Comparison of ENCODE assay signal across 23 cellular contexts in genomic region chr12:15693233-15693911, GRCh38.
DNase-seq lines count a peak whose midpoint lies in the region; ATAC-seq, FAIRE-seq and TF ChIP-seq lines count a peak whose summit lies in the region.
"Had no signal": no experiment of that assay in that cellular context is flagged by ENCODE, and none has a peak within 500 bp of the region (broad histone marks: within the 10 kb centered on the region; RNA-seq: fewer than 3 reads in every experiment).

No MANE protein-coding gene starts in this region.

- no TSS peak for BruUV-seq in GM12878 (replicated peaks; lab: Mats Ljungman, UMichigan)

- SMC1A ChIA-PET in GM12878 (lab: Charles Lee; ENCODE audit: uncharacterized antibody, unreplicated experiment), result interaction anchor here (0.7 to 8.3 kb wide), 10 partner anchors 9 to 83 kb away, joined by 3 to 89 read pairs (median 4); no protein-coding TSS in a partner anchor

- H3K27ac ChIP-seq in GM12878 (ENCODE audit: control insufficient read depth, insufficient read depth) (no peak overlapping the region), hepatocyte (peak overlapping the region; percentile 28), tibial artery (peak overlapping the region; percentile 58 to 75), Karpas-422 (ENCODE audit: low read length) (no peak overlapping the region)
- H3K27ac ChIP-seq: neural progenitor cell, right lobe of liver had no signal

- H2AFZ ChIP-seq in GM12878 (ENCODE audit: control insufficient read depth, low read depth, low read length) (no peak overlapping the region), hepatocyte (no peak overlapping the region), Karpas-422 (ENCODE audit: low read length) (no peak overlapping the region)
- H2AFZ ChIP-seq: neural progenitor cell had no signal

- no peak for FAIRE-seq in GM12878 (lab: Jason Lieb, UNC)
- FAIRE-seq: GM12891 had no signal

- H3K9me3 ChIP-seq in GM12878 (replicated peaks; ENCODE audit: control insufficient read depth, insufficient read depth, low read length), result no peaks in the 10 kb centered on the region; the same call in 2 of the 3 replicates
- no peaks in the 10 kb centered on the region for H3K9me3 ChIP-seq in hepatocyte (ENCODE audit: low read depth)
- H3K9me3 ChIP-seq in tibial artery, result no peaks in the 10 kb centered on the region
- no peaks in the 10 kb centered on the region for H3K9me3 ChIP-seq in Karpas-422 (ENCODE audit: low read length)
- H3K9me3 ChIP-seq: body of pancreas, gastrocnemius medialis, Peyer's patch, right lobe of liver had no signal

- ATAC-seq in GM12878 (peak; percentile 10; the same call in 2 of the 3 replicates), HG03378 (IDR thresholded peaks at IDR 0.05; ENCODE audit: unreplicated experiment) (no peak)
- ATAC-seq: body of pancreas, gastrocnemius medialis had no signal

- in situ Hi-C loops in GM12878 (cut with MboI), result no loop called here

- H3K4me1 Mint-ChIP-seq in activated CD4-positive, alpha-beta T cell treated with anti-CD3 and anti-CD28 coated beads, Interleukin-2, amount 10 ng/mL, durations not matched to agents 7 days and 5 days, result peaks cover 2% of the 10 kb centered on the region

- RAD21 ChIA-PET in GM12878 (lab: Charles Lee; ENCODE audit: unreplicated experiment), result interaction anchor here (0.8 to 1.4 kb wide), 5 partner anchors 18 to 96 kb away, joined by 3 to 4 read pairs (median 3); partner anchors contain the start of gene EPS8

- intact Hi-C loops in GM12878 (cut with micrococcal nuclease; ENCODE audit: unreplicated experiment), result no loop called here
- intact Hi-C loops in tibial artery (cut with DNase I; ENCODE audit: low total_unique reads), result no loop called here

- H4K20me1 ChIP-seq in GM12878 (ENCODE audit: control insufficient read depth, insufficient read depth), result no peaks in the 10 kb centered on the region
- H4K20me1 ChIP-seq in hepatocyte (ENCODE audit: insufficient read depth, poor library complexity, severe bottlenecking), result no peaks in the 10 kb centered on the region
- no peaks in the 10 kb centered on the region for H4K20me1 ChIP-seq in Karpas-422 (ENCODE audit: insufficient read depth, low read depth, low read length)

- no peak overlapping the region for H3K4me2 ChIP-seq in GM12878 (ENCODE audit: control insufficient read depth, insufficient read depth)
- no peak overlapping the region for H3K4me2 ChIP-seq in hepatocyte
- no peak overlapping the region for H3K4me2 ChIP-seq in Karpas-422 (ENCODE audit: low read depth, low read length, poor library complexity, severe bottlenecking)
- H3K4me2 ChIP-seq: neural progenitor cell had no signal

- 78% methylated on average over 2 of the region's 2 CpGs for WGBS in GM12878 (ENCODE audit: insufficient coverage, insufficient replicate concordance, low lambda C conversion rate, missing lambda C conversion rate)
- WGBS in hepatocyte (ENCODE audit: low lambda C conversion rate, missing lambda C conversion rate), result 93% methylated on average over 2 of the region's 2 CpGs

- H3K9me3 Mint-ChIP-seq in activated CD4-positive, alpha-beta T cell treated with anti-CD3 and anti-CD28 coated beads, Interleukin-2, amount 10 ng/mL, durations not matched to agents 7 days and 5 days, result peaks cover 5% of the 10 kb centered on the region
- H3K9me3 Mint-ChIP-seq: H9 had no signal

- no peak for TF ChIP-seq EP300 in GM12878 (IDR thresholded peaks at IDR 0.05; ENCODE audit: borderline replicate concordance in 1 of 2, control insufficient read depth in 1 of 2, low read depth in 2 of 2, low read length in 2 of 2)

- H3K36me3 ChIP-seq in GM12878 (ENCODE audit: control insufficient read depth in 2 of 2, insufficient read depth in 2 of 2, low read length in 1 of 2) (no peaks in the 10 kb centered on the region), hepatocyte (replicated peaks; ENCODE audit: insufficient read depth, low read depth) (no peaks in the 10 kb centered on the region), tibial artery (no peaks in the 10 kb centered on the region), Karpas-422 (ENCODE audit: insufficient read depth, low read length) (no peaks in the 10 kb centered on the region)
- H3K36me3 ChIP-seq: gastrocnemius medialis, neural progenitor cell, Peyer's patch, right lobe of liver had no signal

- H3K36me3 Mint-ChIP-seq in activated CD4-positive, alpha-beta T cell treated with anti-CD3 and anti-CD28 coated beads, Interleukin-2, amount 10 ng/mL, durations not matched to agents 7 days and 5 days (ENCODE audit: low read depth), result no peaks in the 10 kb centered on the region
- H3K36me3 Mint-ChIP-seq: neural progenitor cell had no signal

- no peak overlapping the region for H3K4me3 ChIP-seq in GM12878
- no peak overlapping the region for H3K4me3 ChIP-seq in hepatocyte
- no peak overlapping the region for H3K4me3 ChIP-seq in tibial artery
- no peak overlapping the region for H3K4me3 ChIP-seq in Karpas-422 (ENCODE audit: low read length)
- H3K4me3 ChIP-seq: body of pancreas, gastrocnemius medialis, neural progenitor cell, Peyer's patch, right lobe of liver had no signal

- TF ChIP-seq CTCF in GM12878 (IDR thresholded peaks at IDR 0.05 in 2 of 3, conservative IDR thresholded peaks at IDR 0.05 in 1 of 3; ENCODE audit: control insufficient read depth in 2 of 3, extremely low read depth in 1 of 3, insufficient read depth in 1 of 3, low read depth in 3 of 3, low read length in 3 of 3) (no peak), hepatocyte (IDR thresholded peaks at IDR 0.05; ENCODE audit: poor library complexity) (no peak), tibial artery (IDR thresholded peaks at IDR 0.05) (no peak)

- CTCF ChIA-PET in activated CD4-positive, alpha-beta T cell treated with anti-CD3 and anti-CD28 coated beads, Interleukin-2, amount 10 ng/mL, durations not matched to agents 7 days and 5 days (lab: Charles Lee), result no interaction called here
- CTCF ChIA-PET in GM12878 (lab: Yijun Ruan, JAX), result interaction anchor here (0.9 to 1.1 kb wide), 4 partner anchors 12 to 87 kb away, joined by 3 to 4 read pairs (median 3); no protein-coding TSS in a partner anchor

- H3K4me1 ChIP-seq in GM12878 (ENCODE audit: control insufficient read depth, insufficient read depth, low read length), result 0 out of 2 replicates have a peak, but pooled peaks cover 6% of the 10 kb centered on the region
- peaks cover 24% of the 10 kb centered on the region for H3K4me1 ChIP-seq in hepatocyte (ENCODE audit: insufficient read depth)
- H3K4me1 ChIP-seq in tibial artery, result peaks cover 0 to 97% (median 40%) of the 10 kb centered on the region in 4 donors
- H3K4me1 ChIP-seq in Karpas-422 (ENCODE audit: low read length), result no peaks in the 10 kb centered on the region

- TF ChIP-seq POLR2A in GM12878 (IDR thresholded peaks at IDR 0.05; ENCODE audit: low read depth, low read length), result no peak

- no peak for DNase-seq in activated CD4-positive, alpha-beta T cell treated with anti-CD3 and anti-CD28 coated beads, Interleukin-2, amount 10 ng/mL, durations not matched to agents 7 days and 5 days
- no peak for DNase-seq in activated CD4-positive, alpha-beta T cell treated with anti-CD3 and anti-CD28 coated beads, Interleukin-2, amount 50 U/mL, for 48 hours
- DNase-seq in GM12878 (ENCODE audit: low read depth, low spot score) (no peak), hepatocyte (ENCODE audit: low spot score) (no peak), tibial artery (no peak), NCI-H774 (lab: John Stamatoyannopoulos, UW) (no peak), Karpas-422 (no peak)
- DNase-seq: 8988T; activated naive CD4-positive, alpha-beta T cell treated with Interleukin-2 at 50 U/mL for 16 hours; body of pancreas; effector CD4-positive, alpha-beta T cell; gastrocnemius medialis; H9; NCI-H2081; NCI-H748 treated with DMSO at 0.1 percent for 48 hours; Peyer's patch; right lobe of liver; stimulated activated CD4-positive, alpha-beta T cell treated with anti-CD3 and anti-CD28 coated beads, Interleukin-4, amount 100 ng/mL, for 24 hours; trophoblast cell had no signal

- H3K27me3 ChIP-seq in GM12878 (replicated peaks in 1 of 2; ENCODE audit: control insufficient read depth in 2 of 2, insufficient read depth in 2 of 2, low read length in 1 of 2) (no peaks in the 10 kb centered on the region), hepatocyte (no peaks in the 10 kb centered on the region), tibial artery (no peaks in the 10 kb centered on the region), Karpas-422 (ENCODE audit: low read length) (no peaks in the 10 kb centered on the region)
- H3K27me3 ChIP-seq: body of pancreas, gastrocnemius medialis, neural progenitor cell, Peyer's patch, right lobe of liver had no signal

- POLR2A ChIA-PET in activated CD4-positive, alpha-beta T cell treated with anti-CD3 and anti-CD28 coated beads, Interleukin-2, amount 10 ng/mL, durations not matched to agents 7 days and 5 days (lab: Charles Lee), result no interaction called here
- POLR2A ChIA-PET in GM12878 (lab: Charles Lee), result interaction anchor here (0.6 kb wide), 1 partner anchor 12 kb away, joined by 8 read pairs; no protein-coding TSS in a partner anchor

- peaks cover 12% of the 10 kb centered on the region for H3K27me3 Mint-ChIP-seq in activated CD4-positive, alpha-beta T cell treated with anti-CD3 and anti-CD28 coated beads, Interleukin-2, amount 10 ng/mL, durations not matched to agents 7 days and 5 days

- TF ChIP-seq RAD21 in GM12878 (IDR thresholded peaks at IDR 0.05; ENCODE audit: insufficient read depth, low read depth, low read length), result no peak

- H3K4me3 Mint-ChIP-seq in activated CD4-positive, alpha-beta T cell treated with anti-CD3 and anti-CD28 coated beads, Interleukin-2, amount 10 ng/mL, durations not matched to agents 7 days and 5 days, result no peak overlapping the region
- H3K4me3 Mint-ChIP-seq: H9, memory B cell, neural progenitor cell had no signal

- no peaks in the 10 kb centered on the region for H3K9me2 ChIP-seq in hepatocyte (replicated peaks; ENCODE audit: insufficient read depth)
- H3K9me2 ChIP-seq in Karpas-422 (replicated peaks; ENCODE audit: insufficient read depth, low read length), result no peaks in the 10 kb centered on the region

- H3K9ac ChIP-seq in GM12878 (ENCODE audit: control insufficient read depth, insufficient read depth, low read length) (no peak overlapping the region), Karpas-422 (ENCODE audit: low read length) (no peak overlapping the region)
- H3K9ac ChIP-seq: neural progenitor cell had no signal

- no peaks in the 10 kb centered on the region for H3K79me2 ChIP-seq in GM12878 (ENCODE audit: control insufficient read depth, insufficient read depth, low read length)
- H3K79me2 ChIP-seq in hepatocyte, result peaks cover 64% of the 10 kb centered on the region
- no peaks in the 10 kb centered on the region for H3K79me2 ChIP-seq in Karpas-422 (ENCODE audit: low read length)

- H3K27ac Mint-ChIP-seq in activated CD4-positive, alpha-beta T cell treated with anti-CD3 and anti-CD28 coated beads, Interleukin-2, amount 10 ng/mL, durations not matched to agents 7 days and 5 days, result peak overlapping the region; percentile 42
- H3K27ac Mint-ChIP-seq: H9, memory B cell, neural progenitor cell had no signal

Comparison
In these comparisons a context has a peak if more than half of its experiments do, and no peak if none do; other contexts are left out.
1. H3K27ac ChIP-seq: peak in hepatocyte (single experiment) and tibial artery (2 of 2); none in GM12878 (single experiment) and Karpas-422 (single experiment).